Comparison of ENCODE assay signal across 26 cellular contexts in the genomic region with DNA sequence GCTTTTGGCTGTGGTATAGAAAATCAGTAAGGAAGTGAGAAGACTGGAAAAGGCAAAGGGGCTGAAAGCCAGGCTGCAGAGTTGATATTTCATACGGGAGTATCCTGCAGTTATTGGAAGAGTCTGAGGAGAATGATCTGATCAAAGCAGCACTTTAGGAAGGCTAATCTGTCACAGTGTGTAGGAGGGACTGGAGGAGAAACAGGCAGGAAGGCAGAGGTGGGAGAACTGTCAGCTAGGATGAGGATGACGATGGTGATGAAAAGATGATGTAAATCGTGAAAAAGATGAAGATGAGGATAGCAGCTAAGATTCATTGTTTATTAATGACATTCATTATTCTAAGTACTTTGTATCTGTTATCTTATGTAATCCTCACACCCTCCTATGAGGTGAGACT.
A peak's percentile ranks its signal among the peaks of the same experiment; 100 is the strongest.
DNase-seq lines count a peak whose midpoint lies in the region; ATAC-seq, FAIRE-seq and TF ChIP-seq lines count a peak whose summit lies in the region.
"Had no signal": no experiment of that assay in that cellular context is flagged by ENCODE, and none has a peak within 500 bp of the region (broad histone marks: within the 10 kb centered on the region; RNA-seq: fewer than 3 reads in every experiment).

No MANE protein-coding gene starts in this region.

- H3K36me3 Mint-ChIP-seq in MCF 10A (ENCODE audit: insufficient read depth, unreplicated experiment) (no peaks in the 10 kb centered on the region), nephron progenitor cell (ENCODE audit: low read depth) (no peaks in the 10 kb centered on the region)
- H3K36me3 Mint-ChIP-seq: CD14-positive monocyte; CD4-positive, alpha-beta memory T cell; CD4-positive, CD25-positive, alpha-beta regulatory T cell; CD8-positive, alpha-beta memory T cell had no signal

- H3K4me3 ChIP-seq in mammary epithelial cell (replicated peaks in 1 of 3; ENCODE audit: insufficient read depth in 1 of 3, low read depth in 2 of 3, low read length in 3 of 3), result no peak overlapping the region
- no peak overlapping the region for H3K4me3 ChIP-seq in H1 (ENCODE audit: extremely low read depth in 1 of 4, insufficient read depth in 2 of 4, low read depth in 3 of 4, low read length in 4 of 4)
- H3K4me3 ChIP-seq in sigmoid colon, result no peak overlapping the region
- H3K4me3 ChIP-seq: A549, BLaER1, GM12878 had no signal

- FAIRE-seq in H1 (lab: Jason Lieb, UNC), result no peak
- FAIRE-seq: A549, GM12878, GM12892, GM18507 had no signal

- DNase-seq in mammary epithelial cell (no peak), MCF 10A (ENCODE audit: unreplicated experiment) (no peak), H1 (ENCODE audit: low read depth in 1 of 2, low spot score in 2 of 2) (no peak), nephron progenitor cell (no peak), sigmoid colon (no peak), dedifferentiated amniotic fluid mesenchymal stem cell (ENCODE audit: extremely low spot score) (no peak)
- DNase-seq: BE2C; C1 segment of cervical spinal cord; CD4-positive, alpha-beta memory T cell; CD4-positive, CD25-positive, alpha-beta regulatory T cell; CD8-positive, alpha-beta memory T cell; COR-L47; DMS 273 treated with DMSO at 0.1 percent for 48 hours; DMS153; DMS79; DND-41; EL; GDM1 had no signal

- intact Hi-C loops in mammary epithelial cell (cut with micrococcal nuclease), result no loop called here
- intact Hi-C loops in MCF 10A (cut with micrococcal nuclease), result no loop called here
- intact Hi-C loops in sigmoid colon (cut with DNase I), result no loop called here

- no peak overlapping the region for H3K56ac ChIP-seq in H1 (replicated peaks; ENCODE audit: insufficient read length, low read depth, low read length)

- H3K27ac Mint-ChIP-seq in MCF 10A (ENCODE audit: low read depth, unreplicated experiment) (no peak overlapping the region), nephron progenitor cell (peak overlapping the region; percentile 39)
- H3K27ac Mint-ChIP-seq: CD14-positive monocyte; CD4-positive, alpha-beta memory T cell; CD8-positive, alpha-beta memory T cell had no signal

- POLR2A ChIA-PET in MCF 10A (lab: Yijun Ruan, JAX), result interaction anchor here (0.6 to 0.7 kb wide), 2 partner anchors 26 to 103 kb away, joined by 4 read pairs; no protein-coding TSS in a partner anchor
- POLR2A ChIA-PET in H1 (lab: Charles Lee; ENCODE audit: partially characterized antibody), result no interaction called here

- TF ChIP-seq CTCF in mammary epithelial cell (conservative IDR thresholded peaks at IDR 0.05 in 1 of 2, IDR thresholded peaks at IDR 0.05 in 1 of 2; ENCODE audit: extremely low read depth in 1 of 2, insufficient read depth in 1 of 2, low read depth in 1 of 2, low read length in 2 of 2) (no peak), MCF 10A (IDR thresholded peaks at IDR 0.05; ENCODE audit: unreplicated experiment) (no peak), H1 (IDR thresholded peaks at IDR 0.05; ENCODE audit: control extremely low read depth in 1 of 3, insufficient read depth in 1 of 3, low read depth in 1 of 3, low read length in 3 of 3) (no peak), nephron progenitor cell (IDR thresholded peaks at IDR 0.05) (no peak), sigmoid colon (IDR thresholded peaks at IDR 0.05) (no peak)

- H2AK5ac ChIP-seq in H1 (ENCODE audit: low read depth, low read length), result no peak overlapping the region

- no peaks in the 10 kb centered on the region for H3K79me1 ChIP-seq in H1 (ENCODE audit: low read depth, low read length)

- no peaks in the 10 kb centered on the region for H3K27me3 Mint-ChIP-seq in MCF 10A (ENCODE audit: insufficient read depth, unreplicated experiment)
- H3K27me3 Mint-ChIP-seq in nephron progenitor cell (ENCODE audit: low read depth, poor library complexity), result peaks cover 8% of the 10 kb centered on the region

- H3K4me2 ChIP-seq in mammary epithelial cell (ENCODE audit: insufficient read depth, low read depth, low read length) (no peak overlapping the region), H1 (ENCODE audit: insufficient read depth in 1 of 2, low read depth in 2 of 2, low read length in 2 of 2) (no peak overlapping the region)
- H3K4me2 ChIP-seq: A549, BLaER1 had no signal

- H3K27ac ChIP-seq in mammary epithelial cell (ENCODE audit: insufficient read depth, low read depth, low read length) (no peak overlapping the region), H1 (ENCODE audit: low read depth, low read length) (no peak overlapping the region), sigmoid colon (no peak overlapping the region)
- H3K27ac ChIP-seq: 22Rv1, BLaER1 had no signal

- H3K4me1 Mint-ChIP-seq in MCF 10A (ENCODE audit: insufficient read depth, unreplicated experiment), result peaks cover 7% of the 10 kb centered on the region
- H3K4me1 Mint-ChIP-seq in nephron progenitor cell, result peaks cover 33% of the 10 kb centered on the region
- H3K4me1 Mint-ChIP-seq: CD14-positive monocyte; CD4-positive, alpha-beta memory T cell; CD4-positive, CD25-positive, alpha-beta regulatory T cell; CD8-positive, alpha-beta memory T cell had no signal

- no peak overlapping the region for H3K23ac ChIP-seq in H1 (ENCODE audit: insufficient read length)

- H3K14ac ChIP-seq in H1 (ENCODE audit: insufficient read length), result no peak overlapping the region

- no peak overlapping the region for H3K4ac ChIP-seq in H1 (replicated peaks; ENCODE audit: insufficient read length, low read depth, low read length)

- H3K9me3 Mint-ChIP-seq in MCF 10A (ENCODE audit: unreplicated experiment) (no peaks in the 10 kb centered on the region), nephron progenitor cell (no peaks in the 10 kb centered on the region)
- H3K9me3 Mint-ChIP-seq: CD4-positive, CD25-positive, alpha-beta regulatory T cell; CD8-positive, alpha-beta memory T cell had no signal

- H3K4me3 Mint-ChIP-seq in MCF 10A (ENCODE audit: unreplicated experiment) (no peak overlapping the region), nephron progenitor cell (no peak overlapping the region)
- H3K4me3 Mint-ChIP-seq: CD14-positive monocyte; CD4-positive, alpha-beta memory T cell; CD4-positive, CD25-positive, alpha-beta regulatory T cell; CD8-positive, alpha-beta memory T cell had no signal

- 45% methylated on average over 3 of the region's 3 CpGs for WGBS in mammary epithelial cell (ENCODE audit: low coverage, missing lambda C conversion rate)
- WGBS in H1 (ENCODE audit: extremely low coverage in 1 of 2, insufficient coverage in 1 of 2, insufficient read length in 1 of 2, insufficient replicate concordance in 2 of 2, low coverage in 1 of 2, low lambda C conversion rate in 2 of 2, missing lambda C conversion rate in 1 of 2), 2 experiments, result 88 to 100% methylated on average over 2 to 3 of the region's 3 CpGs
- 81 to 84% methylated on average over 3 of the region's 3 CpGs for WGBS in sigmoid colon, 2 donors

- no peak overlapping the region for H2BK120ac ChIP-seq in H1 (replicated peaks; ENCODE audit: low read depth, low read length)

- in situ Hi-C loops in mammary epithelial cell (cut with MboI; ENCODE audit: low sequenced_read_pairs in 2 of 2), result no loop called here

- H2BK15ac ChIP-seq in H1 (ENCODE audit: low read length), result no peak overlapping the region

- CTCF ChIA-PET in mammary epithelial cell (lab: Charles Lee; ENCODE audit: low non-redundant PET) (no interaction called here), MCF 10A (lab: Yijun Ruan, JAX) (interaction anchor here (0.6 kb wide), 1 partner anchor 71 kb away, joined by 3 read pairs; no protein-coding TSS in a partner anchor), H1 (lab: Charles Lee; ENCODE audit: partially characterized antibody) (interaction anchor here (0.7 to 1.3 kb wide), 4 partner anchors 11 to 176 kb away, joined by 3 to 5 read pairs (median 4); no protein-coding TSS in a partner anchor)

- BruUV-seq in mammary epithelial cell (replicated peaks; lab: Mats Ljungman, UMichigan) (no TSS peak), MCF 10A (replicated peaks; lab: Mats Ljungman, UMichigan) (no TSS peak)

- TF ChIP-seq RAD21 in H1 (IDR thresholded peaks at IDR 0.05 in 1 of 2, conservative IDR thresholded peaks at IDR 0.05 in 1 of 2; ENCODE audit: low read depth in 2 of 2, low read length in 2 of 2), result no peak

- H2BK20ac ChIP-seq in H1 (ENCODE audit: low read length), result peak overlapping the region; percentile 15; the same call in 1 of the 2 replicates

- no peak overlapping the region for H2BK5ac ChIP-seq in H1 (ENCODE audit: low read depth, low read length)

- no peak overlapping the region for H4K91ac ChIP-seq in H1 (replicated peaks; ENCODE audit: insufficient read length, low read length)

- H3K9me3 ChIP-seq in mammary epithelial cell (replicated peaks; ENCODE audit: insufficient read depth, low read length), result no peaks in the 10 kb centered on the region
- no peaks in the 10 kb centered on the region for H3K9me3 ChIP-seq in H1 (ENCODE audit: insufficient read depth in 2 of 2, low read depth in 1 of 2, low read length in 1 of 2)
- H3K9me3 ChIP-seq in sigmoid colon, result no peaks in the 10 kb centered on the region
- H3K9me3 ChIP-seq: A549, BE2C, BLaER1 had no signal

- H3K4me1 ChIP-seq in mammary epithelial cell (ENCODE audit: insufficient read depth, low read length) (no peaks in the 10 kb centered on the region), H1 (replicated peaks in 1 of 4; ENCODE audit: control insufficient read depth in 3 of 4, insufficient read depth in 4 of 4, low read length in 3 of 4) (peaks cover 0 to 3% (median 0%) of the 10 kb centered on the region in 4 experiments; a peak in 2 of 7 replicates), sigmoid colon (no peaks in the 10 kb centered on the region)
- H3K4me1 ChIP-seq: A549, BE2C, BLaER1 had no signal

- H2AFZ ChIP-seq in mammary epithelial cell (ENCODE audit: low read depth, low read length), result peak overlapping the region; percentile 1
- H2AFZ ChIP-seq in H1 (ENCODE audit: low read length), result no peak overlapping the region

- ATAC-seq in GM19328 (IDR thresholded peaks at IDR 0.05; ENCODE audit: unreplicated experiment), result no peak
- ATAC-seq: A549, GM12878 had no signal

- no peaks in the 10 kb centered on the region for H3K79me2 ChIP-seq in mammary epithelial cell (ENCODE audit: insufficient read depth, low read length)
- no peaks in the 10 kb centered on the region for H3K79me2 ChIP-seq in H1 (ENCODE audit: control insufficient read depth in 1 of 2, insufficient read depth in 2 of 2, low read length in 2 of 2)

- no peak for TF ChIP-seq POLR2A in H1 (IDR thresholded peaks at IDR 0.05; ENCODE audit: control extremely low read depth in 1 of 2, low read depth in 2 of 2, low read length in 2 of 2)
- no peak for TF ChIP-seq POLR2A in sigmoid colon (IDR thresholded peaks at IDR 0.05)

- H3K27me3 ChIP-seq in mammary epithelial cell (ENCODE audit: insufficient read depth, low read length) (no peaks in the 10 kb centered on the region), H1 (replicated peaks in 1 of 4; ENCODE audit: control insufficient read depth in 3 of 4, extremely low read depth in 1 of 4, insufficient read depth in 3 of 4, low read length in 3 of 4) (no peaks in the 10 kb centered on the region), sigmoid colon (no peaks in the 10 kb centered on the region)
- H3K27me3 ChIP-seq: BE2C, BLaER1 had no signal

- no peak overlapping the region for H3K9ac ChIP-seq in mammary epithelial cell (ENCODE audit: insufficient read depth, low read length)
- H3K9ac ChIP-seq in H1 (replicated peaks in 1 of 4; ENCODE audit: extremely low read depth in 1 of 4, low read depth in 3 of 4, low read length in 3 of 4), result no peak overlapping the region
- H3K9ac ChIP-seq: BLaER1 had no signal

- TF ChIP-seq EP300 in H1 (IDR thresholded peaks at IDR 0.05; ENCODE audit: borderline replicate concordance in 1 of 2, low read depth in 2 of 2, low read length in 2 of 2) (no peak), sigmoid colon (IDR thresholded peaks at IDR 0.05) (no peak)

- no peak overlapping the region for H4K8ac ChIP-seq in H1 (ENCODE audit: extremely low read depth, insufficient read depth, low read length)

- H3K23me2 ChIP-seq in H1 (ENCODE audit: low read depth, low read length), result no peaks in the 10 kb centered on the region

- H4K20me1 ChIP-seq in mammary epithelial cell (ENCODE audit: insufficient read depth, low read length) (no peaks in the 10 kb centered on the region), H1 (replicated peaks in 1 of 2; ENCODE audit: control insufficient read depth in 1 of 2, insufficient read depth in 2 of 2, low read length in 2 of 2) (no peaks in the 10 kb centered on the region)
- H4K20me1 ChIP-seq: BLaER1 had no signal

- no peak overlapping the region for H2BK12ac ChIP-seq in H1 (ENCODE audit: low read depth, low read length)

- no peak overlapping the region for H4K5ac ChIP-seq in H1 (ENCODE audit: insufficient read length, low read depth, low read length)

- dilution Hi-C loops in mammary epithelial cell (cut with HindIII; ENCODE audit: low sequenced_read_pairs), result no loop called here

- H3K36me3 ChIP-seq in mammary epithelial cell (ENCODE audit: insufficient read depth, low read length), result no peaks in the 10 kb centered on the region
- H3K36me3 ChIP-seq in H1 (ENCODE audit: control insufficient read depth in 2 of 4, insufficient read depth in 4 of 4, low read length in 3 of 4), result no peaks in the 10 kb centered on the region
- H3K36me3 ChIP-seq in sigmoid colon, result no peaks in the 10 kb centered on the region
- H3K36me3 ChIP-seq: BE2C, BLaER1 had no signal

- no peak overlapping the region for H3K18ac ChIP-seq in H1 (ENCODE audit: extremely low read depth, low read length)
